Comparison of ENCODE assay signal across 8 cellular contexts in genomic region chr17:2511462-2512369, GRCh38. TPM values are rescaled to one million over a fixed set of nuclear protein-coding genes. Genes with fewer than 3 reads are reported as not detected.
DNase-seq lines count a peak whose midpoint lies in the region; ATAC-seq and TF ChIP-seq lines count a peak whose summit lies in the region.

Gene METTL16, minus strand, starts transcription at chr17:2511888. Its CDS starts 9,557 bp downstream, at chr17:2502331.

- peaks cover 8 to 13% of the 10 kb centered on the region in 2 donors for H3K36me3 Mint-ChIP-seq in CD4-positive, alpha-beta memory T cell

- no peak for TF ChIP-seq CTCF in right lobe of liver (IDR thresholded peaks at IDR 0.05)

- H3K4me1 Mint-ChIP-seq in CD4-positive, alpha-beta memory T cell, result peaks cover 13 to 20% (median 16%) of the 10 kb centered on the region in 4 donors

- no peaks in the 10 kb centered on the region for H3K9me3 Mint-ChIP-seq in CD4-positive, alpha-beta memory T cell

- no peaks in the 10 kb centered on the region for H3K27me3 ChIP-seq in CD4-positive, alpha-beta memory T cell (ENCODE audit: insufficient read depth, low read length)
- no peaks in the 10 kb centered on the region for H3K27me3 ChIP-seq in right lobe of liver

- TF ChIP-seq POLR2A in right lobe of liver (IDR thresholded peaks at IDR 0.05), result peak; percentile 50

- POLR2A ChIA-PET in CD4-positive, alpha-beta memory T cell (lab: Charles Lee; ENCODE audit: partially characterized antibody), result interaction anchor here (0.8 to 2.2 kb wide), 13 partner anchors 12 to 487 kb away, joined by 3 to 26 read pairs (median 4); partner anchors contain the start of genes PAFAH1B1, RTN4RL1, SMG6 and TSR1

- under 1% methylated on average over 38 of the region's 49 CpGs for WGBS in right lobe of liver (ENCODE audit: insufficient coverage, low coverage, low lambda C conversion rate, missing lambda C conversion rate)

- peak within 1 kb of the TSS; percentile 77 for H3K27ac ChIP-seq in CD4-positive, alpha-beta memory T cell (ENCODE audit: low read depth, low read length)
- peak within 1 kb of the TSS; percentile 59 to 77 (median 73) for H3K27ac ChIP-seq in right lobe of liver

- peak within 1 kb of the TSS in 4 of 8 donors; percentile 53 to 66 (median 59) for H3K4me3 Mint-ChIP-seq in CD4-positive, alpha-beta memory T cell

- H3K27ac Mint-ChIP-seq in CD4-positive, alpha-beta memory T cell, result peak within 1 kb of the TSS in 6 of 7 donors; percentile 35 to 89 (median 42)

- ATAC-seq in GM19455 (IDR thresholded peaks at IDR 0.05; ENCODE audit: unreplicated experiment) (peak; percentile 96), right lobe of liver (peak; percentile 99 to 100 (median 100))

- intact Hi-C loops in CD4-positive, alpha-beta memory T cell (cut with micrococcal nuclease), result loop anchor here (1.0 to 2.0 kb wide), 4 partner anchors 82 to 200 kb away; partner anchors contain the start of genes CLUH, MNT and PAFAH1B1
- intact Hi-C loops in right lobe of liver (cut with DNase I), result no loop called here

- H3K27me3 Mint-ChIP-seq in CD4-positive, alpha-beta memory T cell, result no peaks in the 10 kb centered on the region

- CTCF ChIA-PET in CD4-positive, alpha-beta memory T cell (lab: Charles Lee; ENCODE audit: partially characterized antibody), result interaction anchor here (1.1 to 1.8 kb wide), 3 partner anchors 12 to 96 kb away, joined by 4 to 7 read pairs (median 5); no protein-coding TSS in a partner anchor

- H3K4me3 ChIP-seq in CD4-positive, alpha-beta memory T cell (ENCODE audit: low read length in 2 of 2), result peak within 1 kb of the TSS; percentile 77 to 99
- H3K4me3 ChIP-seq in right lobe of liver, result peak within 1 kb of the TSS; percentile 48 to 87 (median 79)

- peaks cover 36% of the 10 kb centered on the region for H3K4me1 ChIP-seq in CD4-positive, alpha-beta memory T cell (ENCODE audit: insufficient read depth, low read length)
- peaks cover 0 to 11% (median 5%) of the 10 kb centered on the region in 4 donors for H3K4me1 ChIP-seq in right lobe of liver

- H3K36me3 ChIP-seq in CD4-positive, alpha-beta memory T cell (ENCODE audit: insufficient read depth, low read length), result no peaks in the 10 kb centered on the region
- H3K36me3 ChIP-seq in right lobe of liver, result no peaks in the 10 kb centered on the region

- no peaks in the 10 kb centered on the region for H3K9me3 ChIP-seq in CD4-positive, alpha-beta memory T cell (ENCODE audit: control insufficient read depth in 1 of 2, low read length in 2 of 2)
- no peaks in the 10 kb centered on the region for H3K9me3 ChIP-seq in right lobe of liver

- peak; percentile 94 to 99 (median 96) for DNase-seq in CD4-positive, alpha-beta memory T cell
- peak; percentile 98 for DNase-seq in HK-2 (ENCODE audit: unreplicated experiment)
- DNase-seq in NCI-H82 treated with DMSO at 0.1 percent for 48 hours (lab: John Stamatoyannopoulos, UW; ENCODE audit: unreplicated experiment), result peak; percentile 99
- peak; percentile 98 to 99 for DNase-seq in activated CD4-positive, alpha-beta T cell treated with anti-CD3 and anti-CD28 coated beads, Interleukin-2, amount 50 U/mL, for 48 hours
- DNase-seq in ecto neural progenitor cell (ENCODE audit: low spot score), result peak; percentile 99
- peak; percentile 97 for DNase-seq in right lobe of liver
- DNase-seq in stimulated activated CD4-positive, alpha-beta T cell treated with anti-CD3 and anti-CD28 coated beads, Interleukin-4, amount 100 ng/mL, for 4 hours, result peak; percentile 96 to 98

RNA-seq across cellular contexts. Expression of gene METTL16, which starts in this region (rescaled TPM):
- total RNA-seq in CD4-positive, alpha-beta memory T cell, result 10 to 100 TPM; 50.1 to 51.8 TPM
- polyA plus RNA-seq in CD4-positive, alpha-beta memory T cell, result 10 to 100 TPM in 1 of 2 donors, 1 to 10 TPM in 1; 7.5 to 28.9 TPM
- total RNA-seq in right lobe of liver, result 10 to 100 TPM in 1 of 6 experiments, 1 to 10 TPM in 5; 8.4 to 12.1 (median 9.3) TPM

Comparison
In these comparisons a context has a peak if more than half of its experiments do, and no peak if none do; other contexts are left out.
1. Peak in every context shown above with its lines: DNase-seq, ATAC-seq, H3K4me3 ChIP-seq and H3K27ac ChIP-seq.